Comparison of ENCODE assay signal across 1 cellular context in the genomic region with DNA sequence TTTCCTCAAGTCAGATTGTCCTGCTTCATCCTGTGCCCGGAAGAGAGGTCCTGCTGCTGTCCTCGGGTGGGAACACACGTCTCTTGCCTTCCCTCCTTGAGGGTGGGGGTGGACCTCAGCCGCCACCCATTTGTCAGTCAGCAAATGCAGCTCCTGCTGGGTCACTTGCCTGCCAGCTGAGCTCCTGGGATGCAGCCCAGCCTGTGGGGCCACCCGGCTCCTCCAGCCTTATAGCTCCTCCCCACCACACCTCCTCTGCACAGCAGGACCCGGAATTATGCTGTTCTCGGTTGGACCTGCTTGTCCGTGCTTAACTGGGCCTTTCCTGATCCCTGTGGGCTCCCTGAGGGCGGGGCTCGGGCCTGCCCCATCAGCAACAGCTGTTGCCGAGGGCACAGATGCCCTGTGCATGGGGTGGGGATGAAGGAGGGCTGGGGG.
TF ChIP-seq lines count a peak whose summit lies in the region.

No MANE protein-coding gene starts in this region.

TF ChIP-seq in A549, 52 proteins besides CTCF, POLR2A, EP300 and RAD21 (continued from another document):
- TF ChIP-seq HMGXB4 (CRISPR knock-in tag; IDR thresholded peaks at IDR 0.05; ENCODE audit: borderline replicate concordance): no peak
- no peak for TF ChIP-seq ZFP36 (IDR thresholded peaks at IDR 0.05; ENCODE audit: borderline replicate concordance, partially characterized antibody)
- no peak for TF ChIP-seq FOXS1 (CRISPR knock-in tag; IDR thresholded peaks at IDR 0.05)
- no peak for TF ChIP-seq RNF2 (IDR thresholded peaks at IDR 0.05; ENCODE audit: borderline replicate concordance, low read depth)
- no peak for TF ChIP-seq CEBPB (IDR thresholded peaks at IDR 0.05)
- TF ChIP-seq, protein P1, sequence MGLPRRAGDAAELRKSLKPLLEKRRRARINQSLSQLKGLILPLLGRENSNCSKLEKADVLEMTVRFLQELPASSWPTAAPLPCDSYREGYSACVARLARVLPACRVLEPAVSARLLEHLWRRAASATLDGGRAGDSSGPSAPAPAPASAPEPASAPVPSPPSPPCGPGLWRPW (IDR thresholded peaks at IDR 0.05): no peak
- TF ChIP-seq, protein P2, sequence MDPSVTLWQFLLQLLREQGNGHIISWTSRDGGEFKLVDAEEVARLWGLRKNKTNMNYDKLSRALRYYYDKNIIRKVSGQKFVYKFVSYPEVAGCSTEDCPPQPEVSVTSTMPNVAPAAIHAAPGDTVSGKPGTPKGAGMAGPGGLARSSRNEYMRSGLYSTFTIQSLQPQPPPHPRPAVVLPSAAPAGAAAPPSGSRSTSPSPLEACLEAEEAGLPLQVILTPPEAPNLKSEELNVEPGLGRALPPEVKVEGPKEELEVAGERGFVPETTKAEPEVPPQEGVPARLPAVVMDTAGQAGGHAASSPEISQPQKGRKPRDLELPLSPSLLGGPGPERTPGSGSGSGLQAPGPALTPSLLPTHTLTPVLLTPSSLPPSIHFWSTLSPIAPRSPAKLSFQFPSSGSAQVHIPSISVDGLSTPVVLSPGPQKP (IDR thresholded peaks at IDR 0.05; ENCODE audit: low read depth, low read length): no peak
- TF ChIP-seq TP53 (CRISPR knock-in tag; IDR thresholded peaks at IDR 0.05): no peak
- no peak for TF ChIP-seq MYC (IDR thresholded peaks at IDR 0.05; ENCODE audit: borderline replicate concordance, low read length)
- 0 out of 2 replicates have a peak, but pooled peaks have one; percentile 59 for TF ChIP-seq PBX3 (IDR thresholded peaks at IDR 0.05)
- TF ChIP-seq, protein P3, sequence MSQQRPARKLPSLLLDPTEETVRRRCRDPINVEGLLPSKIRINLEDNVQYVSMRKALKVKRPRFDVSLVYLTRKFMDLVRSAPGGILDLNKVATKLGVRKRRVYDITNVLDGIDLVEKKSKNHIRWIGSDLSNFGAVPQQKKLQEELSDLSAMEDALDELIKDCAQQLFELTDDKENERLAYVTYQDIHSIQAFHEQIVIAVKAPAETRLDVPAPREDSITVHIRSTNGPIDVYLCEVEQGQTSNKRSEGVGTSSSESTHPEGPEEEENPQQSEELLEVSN (IDR thresholded peaks at IDR 0.05; ENCODE audit: borderline replicate concordance, low read depth): 0 out of 2 replicates have a peak, but pooled peaks have one; percentile 51
- TF ChIP-seq ZNF302 (CRISPR knock-in tag; IDR thresholded peaks at IDR 0.05): no peak
- TF ChIP-seq REST (IDR thresholded peaks at IDR 0.05): no peak
- TF ChIP-seq FOSL2 (IDR thresholded peaks at IDR 0.05): no peak
- no peak for TF ChIP-seq FOSL2 (CRISPR knock-in tag; IDR thresholded peaks at IDR 0.05)
- 0 out of 2 replicates have a peak, but pooled peaks have one; percentile 28 for TF ChIP-seq GATA3 (IDR thresholded peaks at IDR 0.05; ENCODE audit: borderline replicate concordance)
- peak; percentile 2 for TF ChIP-seq MAFK (IDR thresholded peaks at IDR 0.05; ENCODE audit: partially characterized antibody)
- TF ChIP-seq PHF8 (IDR thresholded peaks at IDR 0.05; ENCODE audit: borderline replicate concordance, low read depth): no peak
- TF ChIP-seq HOXA7 (CRISPR knock-in tag; IDR thresholded peaks at IDR 0.05): no peak
- TF ChIP-seq SMC3 (IDR thresholded peaks at IDR 0.05): no peak
- TF ChIP-seq FOSB (CRISPR knock-in tag; IDR thresholded peaks at IDR 0.05): no peak
- TF ChIP-seq, protein P4, sequence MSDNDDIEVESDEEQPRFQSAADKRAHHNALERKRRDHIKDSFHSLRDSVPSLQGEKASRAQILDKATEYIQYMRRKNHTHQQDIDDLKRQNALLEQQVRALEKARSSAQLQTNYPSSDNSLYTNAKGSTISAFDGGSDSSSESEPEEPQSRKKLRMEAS (IDR thresholded peaks at IDR 0.05): peak; percentile 56; the same call in 1 of the 2 replicates
- TF ChIP-seq NPAS2 (CRISPR knock-in tag; IDR thresholded peaks at IDR 0.05; ENCODE audit: borderline replicate concordance): no peak
- TF ChIP-seq HDAC2 (IDR thresholded peaks at IDR 0.05): no peak
- TF ChIP-seq SREBF2 (IDR thresholded peaks at IDR 0.05): no peak
TF ChIP-seq in A549: peak in this region for 6.
